ENCODE assay signal across 19 cellular contexts in genomic region chr6:2502096-2502997, GRCh38.
DNase-seq lines count a peak whose midpoint lies in the region; ATAC-seq and TF ChIP-seq lines count a peak whose summit lies in the region.
"Had no signal": no experiment of that assay in that cellular context is flagged by ENCODE, and none has a peak within 500 bp of the region (broad histone marks: within the 10 kb centered on the region; RNA-seq: fewer than 3 reads in every experiment).

No MANE protein-coding gene starts in this region.

- no peak overlapping the region for H2BK15ac ChIP-seq in mesenchymal stem cell (ENCODE audit: low read depth, poor library complexity, severe bottlenecking)

- no peak for ATAC-seq in GM18498 (IDR thresholded peaks at IDR 0.05; ENCODE audit: unreplicated experiment)
- ATAC-seq: body of pancreas; K562; Panc1; stimulated activated memory B cell treated with anti-CD40 and anti-IgM and Interleukin-4, amounts not matched to agents 10 μg/mL and 1 μg/mL and 100 μg/mL, for 72 hours had no signal

- TF ChIP-seq POLR2A in NB4 (IDR thresholded peaks at IDR 0.05; ENCODE audit: extremely low read depth, insufficient read length) = no peak
- TF ChIP-seq POLR2A in breast epithelium (IDR thresholded peaks at IDR 0.05) = no peak

- H3K4ac ChIP-seq in mesenchymal stem cell (ENCODE audit: low read depth in 1 of 2, low read length in 2 of 2) = no peak overlapping the region

- H2AFZ ChIP-seq in mesenchymal stem cell (ENCODE audit: low read depth, low read length) = no peak overlapping the region

- H4K91ac ChIP-seq in mesenchymal stem cell (ENCODE audit: low read length) = no peak overlapping the region

- TF ChIP-seq CTCF in NB4 (IDR thresholded peaks at IDR 0.05; ENCODE audit: low read depth, low read length) (no peak), breast epithelium (IDR thresholded peaks at IDR 0.05) (no peak), tibial artery (IDR thresholded peaks at IDR 0.05) (no peak)

- H3K4me3 ChIP-seq in NB4 (ENCODE audit: low read depth, low read length) (peak overlapping the region; percentile 17), breast epithelium (peak overlapping the region in 1 of 3 donors; percentile 2), mesenchymal stem cell (ENCODE audit: insufficient read depth in 1 of 2, low read depth in 1 of 2, low read length in 2 of 2) (no peak overlapping the region), tibial artery (peak overlapping the region; percentile 3 to 21)
- H3K4me3 ChIP-seq: body of pancreas, K562, lung had no signal

- H2BK120ac ChIP-seq in mesenchymal stem cell (ENCODE audit: low read depth, low read length) = no peak overlapping the region

- no peak overlapping the region for H3K9ac ChIP-seq in mesenchymal stem cell (ENCODE audit: low read length)

- H3K4me2 ChIP-seq in mesenchymal stem cell (ENCODE audit: low read length, poor library complexity, severe bottlenecking) = peak overlapping the region; percentile 14

- H3K36me3 ChIP-seq in breast epithelium (no peaks in the 10 kb centered on the region), mesenchymal stem cell (ENCODE audit: control insufficient read depth in 1 of 2, insufficient read depth in 2 of 2, low read depth in 1 of 2, low read length in 2 of 2) (no peaks in the 10 kb centered on the region), tibial artery (no peaks in the 10 kb centered on the region)

- H3K4me1 ChIP-seq in breast epithelium (no peaks in the 10 kb centered on the region), mesenchymal stem cell (ENCODE audit: control insufficient read depth, insufficient read depth, low read depth, low read length) (peaks cover 15% of the 10 kb centered on the region), tibial artery (peaks cover 0 to 17% (median 14%) of the 10 kb centered on the region in 4 donors)
- H3K4me1 ChIP-seq: body of pancreas had no signal

- no peak overlapping the region for H3K23ac ChIP-seq in mesenchymal stem cell (ENCODE audit: low read length in 2 of 2)

- H3K27me3 ChIP-seq in breast epithelium = no peaks in the 10 kb centered on the region
- peaks cover 0 to 20% of the 10 kb centered on the region in 2 experiments for H3K27me3 ChIP-seq in mesenchymal stem cell (ENCODE audit: control insufficient read depth in 1 of 2, insufficient read depth in 1 of 2, low read length in 2 of 2)
- no peaks in the 10 kb centered on the region for H3K27me3 ChIP-seq in tibial artery

- no peak overlapping the region for H2BK5ac ChIP-seq in mesenchymal stem cell (ENCODE audit: low read depth, low read length, poor library complexity, severe bottlenecking)

- H3K27ac ChIP-seq in breast epithelium (peak overlapping the region; percentile 73 to 84), mesenchymal stem cell (ENCODE audit: low read length, poor library complexity, severe bottlenecking) (peak overlapping the region; percentile 28), tibial artery (peak overlapping the region; percentile 56 to 61)
- H3K27ac ChIP-seq: body of pancreas had no signal

- peak; percentile 85 for DNase-seq in NB4 (ENCODE audit: low read depth)
- DNase-seq in breast epithelium (ENCODE audit: low spot score in 2 of 2) = no peak
- no peak for DNase-seq in mesenchymal stem cell
- DNase-seq in tibial artery = no peak
- DNase-seq in NCI-H748 treated with DMSO at 0.1 percent for 48 hours (lab: John Stamatoyannopoulos, UW) = no peak
- DNase-seq in T-helper 1 cell = no peak
- DNase-seq: activated CD4-positive, CD25-positive, alpha-beta regulatory T cell treated with anti-CD3 and anti-CD28 coated beads, Interleukin-2, amount 50 U/mL, for 72 hours; activated CD8-positive, alpha-beta memory T cell treated with anti-CD3 and anti-CD28 coated beads, Interleukin-2, amount 50 U/mL, for 4 hours; activated naive CD4-positive, alpha-beta T cell; body of pancreas; CD4-positive, CD25-positive, alpha-beta regulatory T cell; foreskin melanocyte; NCI-H1417 treated with DMSO at 0.1 percent for 48 hours; NCI-H510A had no signal

- H3K9me3 ChIP-seq in breast epithelium (no peaks in the 10 kb centered on the region), mesenchymal stem cell (ENCODE audit: control insufficient read depth, low read length) (no peaks in the 10 kb centered on the region), tibial artery (no peaks in the 10 kb centered on the region)
- H3K9me3 ChIP-seq: body of pancreas had no signal

- 75% methylated on average over 18 of the region's 18 CpGs for WGBS in mesenchymal stem cell

- H3K14ac ChIP-seq in mesenchymal stem cell (ENCODE audit: low read length in 2 of 2) = no peak overlapping the region

- intact Hi-C loops in breast epithelium (cut with DNase I; ENCODE audit: low total_unique reads) (no loop called here), tibial artery (cut with DNase I; ENCODE audit: low total_unique reads) (no loop called here)

- H3K79me1 ChIP-seq in mesenchymal stem cell (replicated peaks; ENCODE audit: low read length, poor library complexity, severe bottlenecking) = no peaks in the 10 kb centered on the region

- H4K8ac ChIP-seq in mesenchymal stem cell (ENCODE audit: low read length) = no peak overlapping the region

- peak overlapping the region; percentile 40 for H2AK5ac ChIP-seq in mesenchymal stem cell (ENCODE audit: low read length, severe bottlenecking)

- no peak overlapping the region for H3K18ac ChIP-seq in mesenchymal stem cell (ENCODE audit: low read depth in 1 of 2, low read length in 2 of 2)

- no peak overlapping the region for H2BK12ac ChIP-seq in mesenchymal stem cell (ENCODE audit: low read length in 2 of 2)

Comparison
In these comparisons a context has a peak if more than half of its experiments do, and no peak if none do; other contexts are left out.
1. H3K4me3 ChIP-seq: peak in NB4 (single experiment) and tibial artery (2 of 2); none in mesenchymal stem cell (0 of 2).
2. H3K27ac ChIP-seq: peak in every context shown above with its lines; median percentile 78 in breast epithelium; 58 in tibial artery; 28 in mesenchymal stem cell.